In the genomic region with DNA sequence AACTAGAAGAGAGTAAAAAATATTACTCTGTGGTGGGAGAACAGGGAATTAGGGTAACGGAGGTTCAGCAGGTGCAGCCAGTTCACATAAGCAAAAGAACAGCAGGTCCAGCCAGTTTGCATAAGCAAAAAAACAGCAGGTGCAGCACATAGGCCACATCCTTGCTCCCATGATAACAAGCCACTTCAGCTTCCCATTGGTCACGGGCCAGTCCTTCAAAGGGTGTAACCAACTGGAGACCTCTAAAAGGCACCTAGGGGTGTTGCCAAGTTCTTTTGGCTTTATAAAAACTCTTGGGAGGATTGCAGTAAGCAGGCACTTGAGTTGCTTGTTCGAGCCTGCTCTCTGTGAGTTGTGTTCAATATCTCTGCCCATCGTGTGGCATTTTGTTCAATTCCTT, we compare ENCODE assay signal across 24 cellular contexts.
"Had no signal": no experiment of that assay in that cellular context is flagged by ENCODE, and none has a peak within 500 bp of the region (broad histone marks: within the 10 kb centered on the region; RNA-seq: fewer than 3 reads in every experiment).

No MANE protein-coding gene starts in this region.

- H3K27ac ChIP-seq: body of pancreas, colonic mucosa, left lung, ovary, right lobe of liver had no signal

- H3K4me1 ChIP-seq: body of pancreas, colonic mucosa, left lung, right lobe of liver had no signal

- H3K27me3 ChIP-seq: body of pancreas, colonic mucosa, ovary, right lobe of liver had no signal

- H3K4me2 ChIP-seq: smooth muscle cell had no signal

- H3K9me3 ChIP-seq: body of pancreas, colonic mucosa, mucosa of descending colon, ovary, right lobe of liver had no signal

- H3K36me3 ChIP-seq: colonic mucosa, left lung, ovary, right lobe of liver had no signal

- H3K4me3 ChIP-seq: body of pancreas, colonic mucosa, left lung, mucosa of descending colon, ovary, right lobe of liver, smooth muscle cell had no signal

- DNase-seq: activated B cell treated with CpG ODN at 0.5 μM for 24 hours; activated CD4-positive, alpha-beta T cell treated with anti-CD3 and anti-CD28 coated beads for 48 hours; activated CD8-positive, alpha-beta memory T cell treated with anti-CD3 and anti-CD28 coated beads, Interleukin-2, amount 50 U/mL, for 4 hours; activated CD8-positive, alpha-beta T cell treated with anti-CD3 and anti-CD28 coated beads for 36 hours; activated effector memory CD4-positive, alpha-beta T cell treated with anti-CD3 and anti-CD28 coated beads, Interleukin-2, amount 50 U/mL, for 16 hours; activated T-cell treated with anti-CD3 and anti-CD28 coated beads, Interleukin-2, amount 50 U/mL, for 48 hours; body of pancreas; central memory CD4-positive, alpha-beta T cell; colonic mucosa; effector CD4-positive, alpha-beta T cell; foreskin fibroblast; hypothalamus; kidney; left lung; mammary epithelial cell; mucosa of descending colon; naive thymus-derived CD4-positive, alpha-beta T cell; ovary; right lobe of liver; stimulated activated CD4-positive, alpha-beta T cell treated with anti-CD3 and anti-CD28 coated beads, Interleukin-4, amount 100 ng/mL, for 4 hours; stimulated activated CD8-positive, alpha-beta memory T cell treated with anti-CD3 and anti-CD28 coated beads, Interleukin-4, amount 100 ng/mL, for 48 hours; stimulated activated naive CD4-positive, alpha-beta T cell treated with Interleukin-2 at 50 U/mL for 16 hours; trophoblast cell had no signal
